In the genomic region with DNA sequence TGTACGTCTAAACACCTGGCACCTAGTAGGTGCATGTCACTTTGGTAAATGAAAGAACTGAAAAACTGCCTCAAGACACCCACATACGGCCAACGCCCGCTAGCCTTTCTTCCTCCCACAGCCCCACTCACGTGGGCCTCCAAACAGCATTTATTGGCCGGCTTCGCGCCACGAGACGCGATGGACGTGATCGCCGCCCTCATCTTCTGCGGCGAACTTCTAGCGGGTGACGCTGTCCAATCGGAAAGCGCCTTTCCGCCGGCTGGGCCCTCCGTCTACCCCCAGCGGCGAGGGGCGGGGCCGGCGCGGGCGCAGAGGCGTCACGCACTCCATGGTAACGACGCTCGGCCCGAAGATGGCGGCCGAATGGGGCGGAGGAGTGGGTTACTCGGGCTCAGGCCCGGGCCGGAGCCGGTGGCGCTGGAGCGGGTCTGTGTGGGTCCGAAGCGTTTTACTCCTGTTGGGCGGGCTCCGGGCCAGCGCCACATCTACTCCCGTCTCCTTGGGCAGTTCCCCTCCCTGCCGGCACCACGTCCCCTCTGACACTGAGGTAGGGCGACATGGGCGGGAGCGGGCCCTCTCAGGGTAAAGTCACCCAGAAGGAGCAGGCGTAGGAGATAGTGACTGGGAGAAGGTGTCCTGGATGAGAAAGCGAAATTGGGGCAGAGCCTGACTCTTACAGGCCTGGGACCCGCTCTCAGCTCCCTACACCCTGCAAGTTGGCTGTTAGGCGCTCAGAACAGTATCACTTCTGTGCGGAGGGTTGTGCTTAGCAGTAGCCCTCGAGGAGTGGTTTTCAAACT, we compare ENCODE assay signal across 1 cellular context.
TF ChIP-seq lines count a peak whose summit lies in the region.

A gene with protein sequence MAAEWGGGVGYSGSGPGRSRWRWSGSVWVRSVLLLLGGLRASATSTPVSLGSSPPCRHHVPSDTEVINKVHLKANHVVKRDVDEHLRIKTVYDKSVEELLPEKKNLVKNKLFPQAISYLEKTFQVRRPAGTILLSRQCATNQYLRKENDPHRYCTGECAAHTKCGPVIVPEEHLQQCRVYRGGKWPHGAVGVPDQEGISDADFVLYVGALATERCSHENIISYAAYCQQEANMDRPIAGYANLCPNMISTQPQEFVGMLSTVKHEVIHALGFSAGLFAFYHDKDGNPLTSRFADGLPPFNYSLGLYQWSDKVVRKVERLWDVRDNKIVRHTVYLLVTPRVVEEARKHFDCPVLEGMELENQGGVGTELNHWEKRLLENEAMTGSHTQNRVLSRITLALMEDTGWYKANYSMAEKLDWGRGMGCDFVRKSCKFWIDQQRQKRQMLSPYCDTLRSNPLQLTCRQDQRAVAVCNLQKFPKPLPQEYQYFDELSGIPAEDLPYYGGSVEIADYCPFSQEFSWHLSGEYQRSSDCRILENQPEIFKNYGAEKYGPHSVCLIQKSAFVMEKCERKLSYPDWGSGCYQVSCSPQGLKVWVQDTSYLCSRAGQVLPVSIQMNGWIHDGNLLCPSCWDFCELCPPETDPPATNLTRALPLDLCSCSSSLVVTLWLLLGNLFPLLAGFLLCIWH (plus strand): TSS at position 327 of the 803 bp plus-strand sequence. CDS start 29 bp downstream, at position 356.

TF ChIP-seq in HepG2, 621 proteins besides CTCF, POLR2A, EP300 and RAD21 (continued from another document and continues in another):
- TF ChIP-seq ZNF792 (CRISPR knock-in tag; IDR thresholded peaks at IDR 0.05): 0 out of 2 replicates have a peak, but pooled peaks have one; percentile 45
- no peak for TF ChIP-seq ZNF432 (CRISPR knock-in tag; IDR thresholded peaks at IDR 0.05; ENCODE audit: borderline replicate concordance)
- 0 out of 2 replicates have a peak, but pooled peaks have one; percentile 43 for TF ChIP-seq BHLHE40 (IDR thresholded peaks at IDR 0.05; ENCODE audit: low read length)
- peak; percentile 85; the same call in 1 of the 2 replicates for TF ChIP-seq TGIF2 (CRISPR knock-in tag; IDR thresholded peaks at IDR 0.05)
- TF ChIP-seq, protein P1, sequence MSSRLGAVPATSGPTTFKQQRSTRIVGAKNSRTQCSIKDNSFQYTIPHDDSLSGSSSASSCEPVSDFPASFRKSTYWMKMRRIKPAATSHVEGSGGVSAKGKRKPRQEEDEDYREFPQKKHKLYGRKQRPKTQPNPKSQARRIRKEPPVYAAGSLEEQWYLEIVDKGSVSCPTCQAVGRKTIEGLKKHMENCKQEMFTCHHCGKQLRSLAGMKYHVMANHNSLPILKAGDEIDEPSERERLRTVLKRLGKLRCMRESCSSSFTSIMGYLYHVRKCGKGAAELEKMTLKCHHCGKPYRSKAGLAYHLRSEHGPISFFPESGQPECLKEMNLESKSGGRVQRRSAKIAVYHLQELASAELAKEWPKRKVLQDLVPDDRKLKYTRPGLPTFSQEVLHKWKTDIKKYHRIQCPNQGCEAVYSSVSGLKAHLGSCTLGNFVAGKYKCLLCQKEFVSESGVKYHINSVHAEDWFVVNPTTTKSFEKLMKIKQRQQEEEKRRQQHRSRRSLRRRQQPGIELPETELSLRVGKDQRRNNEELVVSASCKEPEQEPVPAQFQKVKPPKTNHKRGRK (CRISPR knock-in tag; IDR thresholded peaks at IDR 0.05): no peak
- TF ChIP-seq, protein P2, sequence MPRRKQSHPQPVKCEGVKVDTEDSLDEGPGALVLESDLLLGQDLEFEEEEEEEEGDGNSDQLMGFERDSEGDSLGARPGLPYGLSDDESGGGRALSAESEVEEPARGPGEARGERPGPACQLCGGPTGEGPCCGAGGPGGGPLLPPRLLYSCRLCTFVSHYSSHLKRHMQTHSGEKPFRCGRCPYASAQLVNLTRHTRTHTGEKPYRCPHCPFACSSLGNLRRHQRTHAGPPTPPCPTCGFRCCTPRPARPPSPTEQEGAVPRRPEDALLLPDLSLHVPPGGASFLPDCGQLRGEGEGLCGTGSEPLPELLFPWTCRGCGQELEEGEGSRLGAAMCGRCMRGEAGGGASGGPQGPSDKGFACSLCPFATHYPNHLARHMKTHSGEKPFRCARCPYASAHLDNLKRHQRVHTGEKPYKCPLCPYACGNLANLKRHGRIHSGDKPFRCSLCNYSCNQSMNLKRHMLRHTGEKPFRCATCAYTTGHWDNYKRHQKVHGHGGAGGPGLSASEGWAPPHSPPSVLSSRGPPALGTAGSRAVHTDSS (CRISPR knock-in tag; conservative IDR thresholded peaks at IDR 0.05): no peak
- no peak for TF ChIP-seq KDM6A (CRISPR knock-in tag; IDR thresholded peaks at IDR 0.05; ENCODE audit: low read depth)
- TF ChIP-seq, protein P3, sequence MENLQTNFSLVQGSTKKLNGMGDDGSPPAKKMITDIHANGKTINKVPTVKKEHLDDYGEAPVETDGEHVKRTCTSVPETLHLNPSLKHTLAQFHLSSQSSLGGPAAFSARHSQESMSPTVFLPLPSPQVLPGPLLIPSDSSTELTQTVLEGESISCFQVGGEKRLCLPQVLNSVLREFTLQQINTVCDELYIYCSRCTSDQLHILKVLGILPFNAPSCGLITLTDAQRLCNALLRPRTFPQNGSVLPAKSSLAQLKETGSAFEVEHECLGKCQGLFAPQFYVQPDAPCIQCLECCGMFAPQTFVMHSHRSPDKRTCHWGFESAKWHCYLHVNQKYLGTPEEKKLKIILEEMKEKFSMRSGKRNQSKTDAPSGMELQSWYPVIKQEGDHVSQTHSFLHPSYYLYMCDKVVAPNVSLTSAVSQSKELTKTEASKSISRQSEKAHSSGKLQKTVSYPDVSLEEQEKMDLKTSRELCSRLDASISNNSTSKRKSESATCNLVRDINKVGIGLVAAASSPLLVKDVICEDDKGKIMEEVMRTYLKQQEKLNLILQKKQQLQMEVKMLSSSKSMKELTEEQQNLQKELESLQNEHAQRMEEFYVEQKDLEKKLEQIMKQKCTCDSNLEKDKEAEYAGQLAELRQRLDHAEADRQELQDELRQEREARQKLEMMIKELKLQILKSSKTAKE (CRISPR knock-in tag; IDR thresholded peaks at IDR 0.05; ENCODE audit: borderline replicate concordance): no peak
- TF ChIP-seq, protein P4, sequence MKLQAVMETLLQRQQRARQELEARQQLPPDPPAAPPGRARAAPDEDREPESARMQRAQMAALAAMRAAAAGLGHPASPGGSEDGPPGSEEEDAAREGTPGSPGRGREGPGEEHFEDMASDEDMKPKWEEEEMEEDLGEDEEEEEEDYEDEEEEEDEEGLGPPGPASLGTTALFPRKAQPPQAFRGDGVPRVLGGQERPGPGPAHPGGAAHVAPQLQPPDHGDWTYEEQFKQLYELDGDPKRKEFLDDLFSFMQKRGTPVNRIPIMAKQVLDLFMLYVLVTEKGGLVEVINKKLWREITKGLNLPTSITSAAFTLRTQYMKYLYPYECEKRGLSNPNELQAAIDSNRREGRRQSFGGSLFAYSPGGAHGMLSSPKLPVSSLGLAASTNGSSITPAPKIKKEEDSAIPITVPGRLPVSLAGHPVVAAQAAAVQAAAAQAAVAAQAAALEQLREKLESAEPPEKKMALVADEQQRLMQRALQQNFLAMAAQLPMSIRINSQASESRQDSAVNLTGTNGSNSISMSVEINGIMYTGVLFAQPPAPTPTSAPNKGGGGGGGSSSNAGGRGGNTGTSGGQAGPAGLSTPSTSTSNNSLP (IDR thresholded peaks at IDR 0.05; ENCODE audit: low read depth, low read length): no peak
- no peak for TF ChIP-seq ZFP36L1 (CRISPR knock-in tag; IDR thresholded peaks at IDR 0.05)
- peak; percentile 65 for TF ChIP-seq MEF2D (CRISPR knock-in tag; IDR thresholded peaks at IDR 0.05)
- TF ChIP-seq, protein P5, sequence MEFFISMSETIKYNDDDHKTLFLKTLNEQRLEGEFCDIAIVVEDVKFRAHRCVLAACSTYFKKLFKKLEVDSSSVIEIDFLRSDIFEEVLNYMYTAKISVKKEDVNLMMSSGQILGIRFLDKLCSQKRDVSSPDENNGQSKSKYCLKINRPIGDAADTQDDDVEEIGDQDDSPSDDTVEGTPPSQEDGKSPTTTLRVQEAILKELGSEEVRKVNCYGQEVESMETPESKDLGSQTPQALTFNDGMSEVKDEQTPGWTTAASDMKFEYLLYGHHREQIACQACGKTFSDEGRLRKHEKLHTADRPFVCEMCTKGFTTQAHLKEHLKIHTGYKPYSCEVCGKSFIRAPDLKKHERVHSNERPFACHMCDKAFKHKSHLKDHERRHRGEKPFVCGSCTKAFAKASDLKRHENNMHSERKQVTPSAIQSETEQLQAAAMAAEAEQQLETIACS (CRISPR knock-in tag; IDR thresholded peaks at IDR 0.05): no peak
- TF ChIP-seq HDAC1 (CRISPR knock-in tag; IDR thresholded peaks at IDR 0.05): peak; percentile 92
- TF ChIP-seq NFE2 (CRISPR knock-in tag; IDR thresholded peaks at IDR 0.05): no peak
- no peak for TF ChIP-seq ZNF850 (CRISPR knock-in tag; conservative IDR thresholded peaks at IDR 0.05)
- TF ChIP-seq MLX (CRISPR knock-in tag; IDR thresholded peaks at IDR 0.05): peak; percentile 69; the same call in 1 of the 2 replicates
- no peak for TF ChIP-seq ZNF704 (CRISPR knock-in tag; IDR thresholded peaks at IDR 0.05; ENCODE audit: borderline replicate concordance)
- peak; percentile 75; the same call in 1 of the 2 replicates for TF ChIP-seq MYC (CRISPR knock-in tag; IDR thresholded peaks at IDR 0.05; ENCODE audit: borderline replicate concordance)
- TF ChIP-seq, protein P6, sequence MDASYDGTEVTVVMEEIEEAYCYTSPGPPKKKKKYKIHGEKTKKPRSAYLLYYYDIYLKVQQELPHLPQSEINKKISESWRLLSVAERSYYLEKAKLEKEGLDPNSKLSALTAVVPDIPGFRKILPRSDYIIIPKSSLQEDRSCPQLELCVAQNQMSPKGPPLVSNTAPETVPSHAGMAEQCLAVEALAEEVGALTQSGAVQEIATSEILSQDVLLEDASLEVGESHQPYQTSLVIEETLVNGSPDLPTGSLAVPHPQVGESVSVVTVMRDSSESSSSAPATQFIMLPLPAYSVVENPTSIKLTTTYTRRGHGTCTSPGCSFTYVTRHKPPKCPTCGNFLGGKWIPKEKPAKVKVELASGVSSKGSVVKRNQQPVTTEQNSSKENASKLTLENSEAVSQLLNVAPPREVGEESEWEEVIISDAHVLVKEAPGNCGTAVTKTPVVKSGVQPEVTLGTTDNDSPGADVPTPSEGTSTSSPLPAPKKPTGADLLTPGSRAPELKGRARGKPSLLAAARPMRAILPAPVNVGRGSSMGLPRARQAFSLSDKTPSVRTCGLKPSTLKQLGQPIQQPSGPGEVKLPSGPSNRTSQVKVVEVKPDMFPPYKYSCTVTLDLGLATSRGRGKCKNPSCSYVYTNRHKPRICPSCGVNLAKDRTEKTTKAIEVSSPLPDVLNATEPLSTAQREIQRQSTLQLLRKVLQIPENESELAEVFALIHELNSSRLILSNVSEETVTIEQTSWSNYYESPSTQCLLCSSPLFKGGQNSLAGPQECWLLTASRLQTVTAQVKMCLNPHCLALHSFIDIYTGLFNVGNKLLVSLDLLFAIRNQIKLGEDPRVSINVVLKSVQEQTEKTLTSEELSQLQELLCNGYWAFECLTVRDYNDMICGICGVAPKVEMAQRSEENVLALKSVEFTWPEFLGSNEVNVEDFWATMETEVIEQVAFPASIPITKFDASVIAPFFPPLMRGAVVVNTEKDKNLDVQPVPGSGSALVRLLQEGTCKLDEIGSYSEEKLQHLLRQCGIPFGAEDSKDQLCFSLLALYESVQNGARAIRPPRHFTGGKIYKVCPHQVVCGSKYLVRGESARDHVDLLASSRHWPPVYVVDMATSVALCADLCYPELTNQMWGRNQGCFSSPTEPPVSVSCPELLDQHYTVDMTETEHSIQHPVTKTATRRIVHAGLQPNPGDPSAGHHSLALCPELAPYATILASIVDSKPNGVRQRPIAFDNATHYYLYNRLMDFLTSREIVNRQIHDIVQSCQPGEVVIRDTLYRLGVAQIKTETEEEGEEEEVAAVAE (CRISPR knock-in tag; IDR thresholded peaks at IDR 0.05; ENCODE audit: borderline replicate concordance): peak; percentile 83
- no peak for TF ChIP-seq GFI1 (CRISPR knock-in tag; IDR thresholded peaks at IDR 0.05; ENCODE audit: borderline replicate concordance)
- TF ChIP-seq BRD4 (CRISPR knock-in tag; IDR thresholded peaks at IDR 0.05): peak; percentile 31; the same call in 1 of the 2 replicates
- peak; percentile 65; the same call in 1 of the 2 replicates for TF ChIP-seq ZNF224 (CRISPR knock-in tag; IDR thresholded peaks at IDR 0.05)
- peak; percentile 68; the same call in 1 of the 2 replicates for TF ChIP-seq KMT2A (CRISPR knock-in tag; IDR thresholded peaks at IDR 0.05)
- no peak for TF ChIP-seq SRF (IDR thresholded peaks at IDR 0.05; ENCODE audit: low read depth, low read length)
- TF ChIP-seq CREB3 (CRISPR knock-in tag; IDR thresholded peaks at IDR 0.05): no peak
- peak; percentile 71 for TF ChIP-seq MAZ (IDR thresholded peaks at IDR 0.05; ENCODE audit: borderline replicate concordance, low read depth, low read length)
- peak; percentile 30; the same call in 1 of the 2 replicates for TF ChIP-seq MAZ (CRISPR knock-in tag; IDR thresholded peaks at IDR 0.05; ENCODE audit: low read depth)
- peak; percentile 63; the same call in 1 of the 2 replicates for TF ChIP-seq ZNF879 (CRISPR knock-in tag; IDR thresholded peaks at IDR 0.05)
- no peak for TF ChIP-seq MTF1 (CRISPR knock-in tag; IDR thresholded peaks at IDR 0.05)
- TF ChIP-seq ZNF430 (CRISPR knock-in tag; IDR thresholded peaks at IDR 0.05): peak; percentile 40; the same call in 1 of the 2 replicates
- no peak for TF ChIP-seq ZC3H4 (CRISPR knock-in tag; IDR thresholded peaks at IDR 0.05; ENCODE audit: borderline replicate concordance)
- TF ChIP-seq, protein P7, sequence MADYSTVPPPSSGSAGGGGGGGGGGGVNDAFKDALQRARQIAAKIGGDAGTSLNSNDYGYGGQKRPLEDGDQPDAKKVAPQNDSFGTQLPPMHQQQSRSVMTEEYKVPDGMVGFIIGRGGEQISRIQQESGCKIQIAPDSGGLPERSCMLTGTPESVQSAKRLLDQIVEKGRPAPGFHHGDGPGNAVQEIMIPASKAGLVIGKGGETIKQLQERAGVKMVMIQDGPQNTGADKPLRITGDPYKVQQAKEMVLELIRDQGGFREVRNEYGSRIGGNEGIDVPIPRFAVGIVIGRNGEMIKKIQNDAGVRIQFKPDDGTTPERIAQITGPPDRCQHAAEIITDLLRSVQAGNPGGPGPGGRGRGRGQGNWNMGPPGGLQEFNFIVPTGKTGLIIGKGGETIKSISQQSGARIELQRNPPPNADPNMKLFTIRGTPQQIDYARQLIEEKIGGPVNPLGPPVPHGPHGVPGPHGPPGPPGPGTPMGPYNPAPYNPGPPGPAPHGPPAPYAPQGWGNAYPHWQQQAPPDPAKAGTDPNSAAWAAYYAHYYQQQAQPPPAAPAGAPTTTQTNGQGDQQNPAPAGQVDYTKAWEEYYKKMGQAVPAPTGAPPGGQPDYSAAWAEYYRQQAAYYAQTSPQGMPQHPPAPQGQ (CRISPR knock-in tag; IDR thresholded peaks at IDR 0.05; ENCODE audit: borderline replicate concordance): no peak
